ENCODE assay signal across 11 cellular contexts in the genomic region with DNA sequence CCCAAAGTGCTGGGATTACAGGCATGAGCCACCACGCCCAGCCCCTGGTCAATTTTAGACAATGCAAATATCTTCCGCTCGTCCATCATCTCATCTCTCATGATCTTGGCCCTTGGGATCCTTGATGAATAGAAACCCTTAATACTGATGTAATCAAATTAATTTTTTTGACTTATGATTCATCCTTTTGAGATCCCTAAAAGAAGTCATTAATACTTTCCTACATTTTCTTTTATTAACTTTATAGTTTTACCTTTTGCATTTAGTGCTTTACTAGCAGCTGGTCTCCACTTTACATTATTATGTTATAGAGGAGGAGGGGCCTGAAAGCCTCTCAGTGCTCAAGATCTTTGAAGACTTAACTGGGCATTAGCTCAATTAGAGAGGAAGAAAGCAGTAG. TPM values are rescaled to one million over a fixed set of nuclear protein-coding genes. Genes with fewer than 3 reads are reported as not detected.
"Had no signal": no experiment of that assay in that cellular context is flagged by ENCODE, and none has a peak within 500 bp of the region (broad histone marks: within the 10 kb centered on the region; RNA-seq: fewer than 3 reads in every experiment).

No MANE protein-coding gene starts in this region.

- H3K4me3 ChIP-seq: GM23248, GM23338, HAP-1 had no signal

- H3K4me2 ChIP-seq: GM23338 had no signal

- H3K9ac ChIP-seq: GM23248 had no signal

- H3K4me3 Mint-ChIP-seq: GM23338, H9, HFFc6 had no signal

- H3K36me3 ChIP-seq: HAP-1 had no signal

- DNase-seq: GM23248, GOT3, H7, H9, HCEC 1CT, HFFc6 had no signal

- H3K4me1 Mint-ChIP-seq: GM23338, H9 had no signal

- H3K27ac ChIP-seq: GM23248 had no signal

- H3K4me1 ChIP-seq: HAP-1 had no signal

- ATAC-seq: GM23338, HCT116 had no signal

- H3K27ac Mint-ChIP-seq: GM23338, H9, HFFc6 had no signal

- H2AFZ ChIP-seq: GM23248, GM23338 had no signal

RNA-seq across cellular contexts. Expression of a gene that starts 7.7 kb away (rescaled TPM):
- total RNA-seq: GM23248, GM23338, H4, H9, HFFc6 had no signal

RNA-seq across cellular contexts. Expression of a gene that starts 16.7 kb away (rescaled TPM):
- total RNA-seq: GM23248, HFFc6 had no signal

RNA-seq across cellular contexts. Expression of a gene that starts 42.9 kb away (rescaled TPM):
- total RNA-seq: GM23248, GM23338, H1, H4, H7, HFFc6 had no signal

RNA-seq across cellular contexts. Expression of a gene that starts 44.8 kb away (rescaled TPM):
- total RNA-seq: GM23248, GM23338, H4, H7, HFFc6 had no signal
